16 cellular contexts compared by ENCODE assay signal in the genomic region with DNA sequence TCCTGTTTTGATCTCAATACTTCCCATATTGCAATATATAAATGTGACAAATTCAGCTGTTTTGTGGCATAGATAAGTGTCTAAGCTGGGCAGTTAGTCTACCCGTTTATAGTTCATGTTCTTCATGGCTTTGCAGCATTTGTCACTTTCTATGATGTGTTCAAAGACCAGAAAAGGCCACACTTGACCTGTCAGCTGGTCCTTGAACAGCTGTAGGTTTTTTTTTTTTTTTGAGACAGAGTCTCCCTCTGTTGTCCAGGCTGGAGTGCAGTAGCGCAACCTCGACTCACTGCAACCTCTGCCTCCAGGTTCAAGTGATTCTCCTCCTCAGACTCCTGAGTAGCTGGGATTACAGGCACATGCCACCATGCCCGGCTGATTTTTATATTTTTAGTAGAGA.
"Had no signal": no experiment of that assay in that cellular context is flagged by ENCODE, and none has a peak within 500 bp of the region (broad histone marks: within the 10 kb centered on the region; RNA-seq: fewer than 3 reads in every experiment).

No MANE protein-coding gene starts in this region.

- H3K4me1 ChIP-seq: gastrocnemius medialis, sigmoid colon had no signal

- ATAC-seq: gastrocnemius medialis; naive thymus-derived CD8-positive, alpha-beta T cell had no signal

- FAIRE-seq: endometrium, islet of Langerhans, urothelium cell line had no signal

- H3K27ac ChIP-seq: epithelial cell of prostate, esophagus muscularis mucosa, heart right ventricle, sigmoid colon, thyroid gland had no signal

- H3K36me3 ChIP-seq: gastrocnemius medialis, thyroid gland had no signal

- DNase-seq: effector memory CD4-positive, alpha-beta T cell; gastrocnemius medialis; heart right ventricle; hypothalamus; kidney glomerular epithelial cell; naive thymus-derived CD8-positive, alpha-beta T cell; sigmoid colon; stimulated activated CD4-positive, alpha-beta T cell treated with anti-CD3 and anti-CD28 coated beads, Interleukin-2, amount 100 ng/mL, for 48 hours; stimulated activated naive CD4-positive, alpha-beta T cell treated with Interleukin-2 at 50 U/mL for 16 hours; thyroid gland had no signal

- H3K4me3 ChIP-seq: esophagus muscularis mucosa, gastrocnemius medialis, heart right ventricle, sigmoid colon, smooth muscle cell, thyroid gland had no signal

- H3K4me2 ChIP-seq: smooth muscle cell had no signal

- H3K9me3 ChIP-seq: esophagus muscularis mucosa, gastrocnemius medialis, heart right ventricle, sigmoid colon, thyroid gland had no signal

- H3K27me3 ChIP-seq: esophagus muscularis mucosa, gastrocnemius medialis, heart right ventricle, sigmoid colon, thyroid gland had no signal
